8 cellular contexts compared by ENCODE assay signal in the genomic region with DNA sequence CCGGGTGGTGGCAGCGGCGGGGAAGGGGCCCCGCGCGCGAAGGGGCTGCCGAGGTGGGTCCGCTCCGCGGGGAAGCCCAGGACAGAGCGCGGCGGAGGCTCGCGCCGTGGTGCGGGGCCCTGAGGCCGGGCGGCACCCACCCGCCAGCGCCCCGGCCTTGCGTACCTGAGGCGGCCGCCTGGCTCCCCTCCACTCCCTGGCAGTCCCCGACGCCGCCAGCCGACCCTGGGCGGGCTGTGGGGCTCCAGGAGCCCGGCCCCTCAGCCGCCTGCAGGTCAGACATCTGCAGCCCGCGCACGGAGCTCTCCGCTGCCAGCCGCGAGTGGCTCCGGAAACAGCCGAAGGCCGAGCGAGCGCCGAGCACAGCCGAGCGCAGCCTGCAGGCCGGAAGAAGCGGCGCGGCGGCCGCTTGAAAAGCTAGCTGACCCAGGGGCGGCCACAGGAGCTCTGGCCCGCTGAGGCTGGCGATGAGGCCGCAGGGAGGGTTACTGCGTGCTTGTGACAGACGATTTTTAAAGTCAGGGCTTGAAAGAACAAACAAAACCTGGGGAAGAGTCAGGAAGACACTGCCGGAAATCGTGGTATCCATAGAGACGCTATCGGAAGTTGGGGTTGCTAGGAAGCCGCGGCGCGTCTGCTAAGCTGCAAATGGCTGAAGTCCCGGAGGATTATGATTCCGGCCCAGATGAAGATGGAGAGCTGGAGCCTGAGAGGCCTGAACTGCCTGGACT. TPM values are rescaled to one million over a fixed set of nuclear protein-coding genes. Genes with fewer than 3 reads are reported as not detected.
DNase-seq lines count a peak whose midpoint lies in the region; ATAC-seq and TF ChIP-seq lines count a peak whose summit lies in the region.

Gene SAMD15, plus strand, starts transcription at position 609 of the 731 bp plus-strand sequence. Its CDS starts 40 bp downstream, at position 649.
A gene with protein sequence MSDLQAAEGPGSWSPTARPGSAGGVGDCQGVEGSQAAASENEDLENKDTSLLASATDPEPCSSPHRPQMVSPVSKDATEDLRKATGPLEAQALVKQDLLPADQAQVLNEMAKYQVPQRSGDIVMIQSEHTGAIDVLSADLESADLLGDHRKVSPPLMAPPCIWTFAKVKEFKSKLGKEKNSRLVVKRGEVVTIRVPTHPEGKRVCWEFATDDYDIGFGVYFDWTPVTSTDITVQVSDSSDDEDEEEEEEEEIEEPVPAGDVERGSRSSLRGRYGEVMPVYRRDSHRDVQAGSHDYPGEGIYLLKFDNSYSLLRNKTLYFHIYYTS (minus strand): TSS at position 324 of the 731 bp plus-strand sequence. CDS start 41 bp downstream, at position 283.

- peaks cover 12% of the 10 kb centered on the region for H3K36me3 Mint-ChIP-seq in CD4-positive, CD25-positive, alpha-beta regulatory T cell

- peaks cover 31 to 44% (median 35%) of the 10 kb centered on the region in 4 donors for H3K4me1 Mint-ChIP-seq in CD4-positive, CD25-positive, alpha-beta regulatory T cell

- peak within 1 kb of the TSS; percentile 90 to 98 (median 92) for H3K4me3 Mint-ChIP-seq in CD4-positive, CD25-positive, alpha-beta regulatory T cell

- H3K9me3 Mint-ChIP-seq in CD4-positive, CD25-positive, alpha-beta regulatory T cell: no peaks in the 10 kb centered on the region

- H3K4me3 ChIP-seq in CD4-positive, CD25-positive, alpha-beta regulatory T cell (ENCODE audit: low read depth, low read length): peak within 1 kb of the TSS; percentile 90
- H3K4me3 ChIP-seq in ectodermal cell (ENCODE audit: insufficient read depth, low read depth, low read length) (peak within 1 kb of the TSS; percentile 73), lung (peak within 1 kb of the TSS; percentile 98)

- H3K27ac Mint-ChIP-seq in CD4-positive, CD25-positive, alpha-beta regulatory T cell: peak within 1 kb of the TSS; percentile 57 to 78 (median 75)

- H3K4me1 ChIP-seq in CD4-positive, CD25-positive, alpha-beta regulatory T cell (ENCODE audit: control insufficient read depth, insufficient read depth, low read length, poor library complexity, severe bottlenecking): peaks cover 16% of the 10 kb centered on the region
- H3K4me1 ChIP-seq in ectodermal cell (ENCODE audit: control insufficient read depth, insufficient read depth, low read length) (peaks cover 9% of the 10 kb centered on the region), lung (ENCODE audit: control insufficient read depth in 2 of 2, insufficient read depth in 2 of 2, low read length in 2 of 2) (peaks cover 2 to 10% of the 10 kb centered on the region in 2 donors)

- WGBS in ectodermal cell, 2 experiments: 0 to 1% methylated on average over 69 of the region's 69 CpGs
- WGBS in lung, 2 donors: 0% methylated on average over 53 to 69 of the region's 69 CpGs

- ATAC-seq in CD4-positive, CD25-positive, alpha-beta regulatory T cell (ENCODE audit: low read depth in 2 of 2): peak; percentile 95
- ATAC-seq in GM19328 (IDR thresholded peaks at IDR 0.05; ENCODE audit: unreplicated experiment): peak; percentile 80
- ATAC-seq in HG03469 (IDR thresholded peaks at IDR 0.05; ENCODE audit: unreplicated experiment): peak; percentile 68
- ATAC-seq in lung (ENCODE audit: insufficient read depth, low FRiP score): peak; percentile 98

- no peaks in the 10 kb centered on the region for H3K27me3 Mint-ChIP-seq in CD4-positive, CD25-positive, alpha-beta regulatory T cell

- peak within 1 kb of the TSS; percentile 83 for H3K27ac ChIP-seq in CD4-positive, CD25-positive, alpha-beta regulatory T cell (ENCODE audit: insufficient read depth, low read length, poor library complexity, severe bottlenecking)
- peak within 1 kb of the TSS; percentile 85 for H3K27ac ChIP-seq in ectodermal cell (ENCODE audit: insufficient read depth, low read depth, low read length, poor library complexity, severe bottlenecking)
- H3K27ac ChIP-seq in lung (ENCODE audit: low read depth in 1 of 2, low read length in 1 of 2): peak within 1 kb of the TSS; percentile 96 to 98

- TF ChIP-seq CTCF in lung (IDR thresholded peaks at IDR 0.05; ENCODE audit: control extremely low read depth, extremely low read depth): no peak

- no peaks in the 10 kb centered on the region for H3K27me3 ChIP-seq in CD4-positive, CD25-positive, alpha-beta regulatory T cell (ENCODE audit: control insufficient read depth, insufficient read depth, low read length)
- no peaks in the 10 kb centered on the region for H3K27me3 ChIP-seq in ectodermal cell (ENCODE audit: control insufficient read depth, insufficient read depth, low read length, poor library complexity, severe bottlenecking)
- H3K27me3 ChIP-seq in lung (ENCODE audit: control insufficient read depth, insufficient read depth): no peaks in the 10 kb centered on the region

- DNase-seq in CD4-positive, CD25-positive, alpha-beta regulatory T cell: peak; percentile 82 to 89 (median 86)
- peak; percentile 68 to 92 for DNase-seq in NCI-H526 (lab: John Stamatoyannopoulos, UW)
- peak; percentile 82 to 83 for DNase-seq in activated CD4-positive, alpha-beta T cell treated with anti-CD3 and anti-CD28 coated beads, Interleukin-2, amount 50 U/mL, for 48 hours
- peak; percentile 83 for DNase-seq in lung (ENCODE audit: low spot score)
- peak; percentile 59 to 82 (median 62) for DNase-seq in stimulated activated CD4-positive, alpha-beta T cell treated with anti-CD3 and anti-CD28 coated beads, TNF-alpha, amount 100 ng/mL, for 24 hours (ENCODE audit: low read depth in 3 of 3)

- H3K9me3 ChIP-seq in CD4-positive, CD25-positive, alpha-beta regulatory T cell (ENCODE audit: control insufficient read depth in 2 of 2, low read length in 2 of 2): no peaks in the 10 kb centered on the region
- H3K9me3 ChIP-seq in ectodermal cell (ENCODE audit: control insufficient read depth, low read length) (no peaks in the 10 kb centered on the region), lung (ENCODE audit: control insufficient read depth in 2 of 2, insufficient read depth in 1 of 2, low read length in 1 of 2) (no peaks in the 10 kb centered on the region)

- no peaks in the 10 kb centered on the region for H3K36me3 ChIP-seq in CD4-positive, CD25-positive, alpha-beta regulatory T cell (ENCODE audit: control insufficient read depth, insufficient read depth, low read length)
- no peaks in the 10 kb centered on the region for H3K36me3 ChIP-seq in ectodermal cell (ENCODE audit: control insufficient read depth, insufficient read depth, low read length)
- no peaks in the 10 kb centered on the region for H3K36me3 ChIP-seq in lung (ENCODE audit: control insufficient read depth in 2 of 2, insufficient read depth in 2 of 2, low read length in 2 of 2)

RNA-seq across cellular contexts. Expression of gene SAMD15, which starts in this region (rescaled TPM):
- 0.42 TPM for total RNA-seq in CD4-positive, CD25-positive, alpha-beta regulatory T cell
- not detected for polyA plus RNA-seq in CD4-positive, CD25-positive, alpha-beta regulatory T cell
- polyA plus RNA-seq in ectodermal cell (2013, experiment 1 of 4): 3.5 TPM
- 5.7 TPM for polyA plus RNA-seq in ectodermal cell (2013, experiment 2 of 4)
- 2.7 TPM for polyA plus RNA-seq in ectodermal cell (2013, experiment 3 of 4)
- 4.0 TPM for polyA plus RNA-seq in ectodermal cell (2013, experiment 4 of 4)
- total RNA-seq in lung: 10 to 100 TPM in 1 of 2 donors, 1 to 10 TPM in 1; 5.9 to 12.5 TPM
- 1 to 10 TPM in 1 of 2 donors, under 1 TPM in 1; 0.71 to 1.2 TPM for polyA plus RNA-seq in lung

RNA-seq across cellular contexts. Expression of the second gene that starts in this region (rescaled TPM):
- 10.5 TPM for total RNA-seq in CD4-positive, CD25-positive, alpha-beta regulatory T cell
- 1 to 10 TPM; 4.3 to 5.0 (median 4.9) TPM for polyA plus RNA-seq in CD4-positive, CD25-positive, alpha-beta regulatory T cell
- polyA plus RNA-seq in ectodermal cell (2013, experiment 1 of 4): 13.6 TPM
- polyA plus RNA-seq in ectodermal cell (2013, experiment 2 of 4): 14.6 TPM
- 9.6 TPM for polyA plus RNA-seq in ectodermal cell (2013, experiment 3 of 4)
- polyA plus RNA-seq in ectodermal cell (2013, experiment 4 of 4): 10.5 TPM
- total RNA-seq in lung: 10 to 100 TPM; 10.3 to 15.4 TPM
- polyA plus RNA-seq in lung: 1 to 10 TPM; 4.0 to 5.0 TPM

Comparison
In these comparisons a context has a peak if more than half of its experiments do, and no peak if none do; other contexts are left out.
1. Peak in every context shown above with its lines: DNase-seq, ATAC-seq, H3K4me3 ChIP-seq and H3K27ac ChIP-seq.